ENCODE assay signal across 8 cellular contexts in the genomic region with DNA sequence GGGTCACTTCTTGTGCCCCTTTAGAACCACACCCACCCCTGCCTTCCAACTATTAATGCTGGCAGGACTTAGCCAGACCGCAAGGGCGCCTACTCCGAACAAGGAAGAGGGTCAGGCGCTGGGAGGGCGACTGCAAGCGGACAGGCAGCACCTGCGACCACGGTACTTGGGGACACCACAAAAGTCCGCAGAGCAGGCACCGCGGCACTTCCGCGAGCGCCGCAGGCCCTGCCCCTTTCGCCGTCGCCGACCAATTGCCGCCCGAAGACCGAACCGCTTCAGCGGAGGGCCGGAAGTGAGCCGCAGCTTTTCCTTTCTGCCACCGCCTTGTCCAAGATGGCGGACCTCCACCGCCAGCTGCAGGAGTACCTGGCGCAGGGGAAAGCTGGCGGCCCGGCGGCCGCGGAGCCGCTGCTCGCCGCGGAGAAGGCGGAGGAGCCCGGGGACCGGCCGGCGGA. TPM values are rescaled to one million over a fixed set of nuclear protein-coding genes. Genes with fewer than 3 reads are reported as not detected.
DNase-seq lines count a peak whose midpoint lies in the region; ATAC-seq lines count a peak whose summit lies in the region.

A gene with protein sequence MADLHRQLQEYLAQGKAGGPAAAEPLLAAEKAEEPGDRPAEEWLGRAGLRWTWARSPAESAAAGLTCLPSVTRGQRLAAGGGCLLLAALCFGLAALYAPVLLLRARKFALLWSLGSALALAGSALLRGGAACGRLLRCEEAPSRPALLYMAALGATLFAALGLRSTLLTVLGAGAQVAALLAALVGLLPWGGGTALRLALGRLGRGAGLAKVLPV (plus strand): TSS at position 305 of the 458 bp plus-strand sequence. CDS start 32 bp downstream, at position 337.

- peak; percentile 53 for ATAC-seq in GM21367 (IDR thresholded peaks at IDR 0.05; ENCODE audit: unreplicated experiment)

- peak within 1 kb of the TSS; percentile 93 for H4K91ac ChIP-seq in mesenchymal stem cell (ENCODE audit: low read length)

- peak within 1 kb of the TSS in 1 of 2 experiments; percentile 94 for H3K14ac ChIP-seq in mesenchymal stem cell (ENCODE audit: low read length in 2 of 2)

- peak within 1 kb of the TSS; percentile 96 for H2BK15ac ChIP-seq in mesenchymal stem cell (ENCODE audit: low read depth, poor library complexity, severe bottlenecking)

- H3K9me3 ChIP-seq in effector memory CD4-positive, alpha-beta T cell (ENCODE audit: control insufficient read depth, low read length), result no peaks in the 10 kb centered on the region
- no peaks in the 10 kb centered on the region for H3K9me3 ChIP-seq in mesenchymal stem cell (ENCODE audit: control insufficient read depth, low read length)

- peak within 1 kb of the TSS; percentile 67 for H2AFZ ChIP-seq in mesenchymal stem cell (ENCODE audit: low read depth, low read length)

- peaks cover 11% of the 10 kb centered on the region for H3K79me1 ChIP-seq in mesenchymal stem cell (replicated peaks; ENCODE audit: low read length, poor library complexity, severe bottlenecking)

- peak within 1 kb of the TSS in 1 of 2 experiments; percentile 74 for H2BK12ac ChIP-seq in mesenchymal stem cell (ENCODE audit: low read length in 2 of 2)

- H3K23ac ChIP-seq in mesenchymal stem cell (ENCODE audit: low read length in 2 of 2), result peak within 1 kb of the TSS; percentile 53 to 74

- H3K9ac ChIP-seq in mesenchymal stem cell (ENCODE audit: low read length), result peak within 1 kb of the TSS; percentile 95

- peak within 1 kb of the TSS; percentile 84 for H3K27ac ChIP-seq in effector memory CD4-positive, alpha-beta T cell (ENCODE audit: insufficient read depth, low read length, poor library complexity, severe bottlenecking)
- H3K27ac ChIP-seq in mesenchymal stem cell (ENCODE audit: low read length, poor library complexity, severe bottlenecking), result peak within 1 kb of the TSS; percentile 65

- no peaks in the 10 kb centered on the region for H3K27me3 ChIP-seq in effector memory CD4-positive, alpha-beta T cell (replicated peaks; ENCODE audit: control insufficient read depth, insufficient read depth, low read length, poor library complexity, severe bottlenecking)
- no peaks in the 10 kb centered on the region for H3K27me3 ChIP-seq in mesenchymal stem cell (ENCODE audit: control insufficient read depth in 1 of 2, insufficient read depth in 1 of 2, low read length in 2 of 2)

- H3K4ac ChIP-seq in mesenchymal stem cell (ENCODE audit: low read depth in 1 of 2, low read length in 2 of 2), result peak within 1 kb of the TSS; percentile 67 to 86

- peak within 1 kb of the TSS; percentile 27 for H2AK5ac ChIP-seq in mesenchymal stem cell (ENCODE audit: low read length, severe bottlenecking)

- H3K4me3 ChIP-seq in effector memory CD4-positive, alpha-beta T cell (ENCODE audit: insufficient read depth, low read depth, low read length, poor library complexity, severe bottlenecking), result peak within 1 kb of the TSS; percentile 72
- H3K4me3 ChIP-seq in mesenchymal stem cell (ENCODE audit: insufficient read depth in 1 of 2, low read depth in 1 of 2, low read length in 2 of 2), result peak within 1 kb of the TSS; percentile 78 to 92

- peaks cover 25% of the 10 kb centered on the region for H3K4me1 ChIP-seq in effector memory CD4-positive, alpha-beta T cell (ENCODE audit: control insufficient read depth, insufficient read depth, low read length, poor library complexity, severe bottlenecking)
- H3K4me1 ChIP-seq in mesenchymal stem cell (ENCODE audit: control insufficient read depth, insufficient read depth, low read depth, low read length), result peaks cover 11% of the 10 kb centered on the region

- peak within 1 kb of the TSS; percentile 91 for H2BK120ac ChIP-seq in mesenchymal stem cell (ENCODE audit: low read depth, low read length)

- H3K36me3 ChIP-seq in effector memory CD4-positive, alpha-beta T cell (ENCODE audit: control insufficient read depth, insufficient read depth, low read length), result peaks cover 10% of the 10 kb centered on the region
- H3K36me3 ChIP-seq in mesenchymal stem cell (ENCODE audit: control insufficient read depth in 1 of 2, insufficient read depth in 2 of 2, low read depth in 1 of 2, low read length in 2 of 2), result peaks cover 3 to 9% of the 10 kb centered on the region in 2 experiments

- H3K18ac ChIP-seq in mesenchymal stem cell (ENCODE audit: low read depth in 1 of 2, low read length in 2 of 2), result peak within 1 kb of the TSS; percentile 91 to 98

- peak within 1 kb of the TSS; percentile 94 for H4K8ac ChIP-seq in mesenchymal stem cell (ENCODE audit: low read length)

- peak within 1 kb of the TSS; percentile 87 for H2BK5ac ChIP-seq in mesenchymal stem cell (ENCODE audit: low read depth, low read length, poor library complexity, severe bottlenecking)

- DNase-seq in COR-L47 (lab: John Stamatoyannopoulos, UW) (peak; percentile 87), HT-29 (ENCODE audit: low spot score) (peak; percentile 91), NK-92 (lab: John Stamatoyannopoulos, UW; ENCODE audit: unreplicated experiment) (peak; percentile 29), mesenchymal stem cell (peak; percentile 92)
- peak; percentile 94 for DNase-seq in activated CD8-positive, alpha-beta memory T cell treated with anti-CD3 and anti-CD28 coated beads for 24 hours
- DNase-seq in effector memory CD4-positive, alpha-beta T cell, result peak; percentile 79 to 84 (median 80)
- DNase-seq in stimulated activated CD8-positive, alpha-beta memory T cell treated with anti-CD3 and anti-CD28 coated beads, Interleukin-12 subunit alpha, Interleukin-12 subunit beta, amount 100 ng/mL, for 1 hour (ENCODE audit: low read depth), result peak; percentile 84

- WGBS in mesenchymal stem cell, result 0% methylated on average over 35 of the region's 44 CpGs

- peak within 1 kb of the TSS; percentile 86 for H3K4me2 ChIP-seq in mesenchymal stem cell (ENCODE audit: low read length, poor library complexity, severe bottlenecking)

RNA-seq across cellular contexts. Expression of the gene that starts here (rescaled TPM):
- 11.1 and 13.3 TPM in 2 replicates for total RNA-seq in HT-29 (2014; rRNA removed; shearing (Covaris generic))
- polyA plus RNA-seq in mesenchymal stem cell (2013, experiment 1 of 2), result 4.5 TPM
- 4.7 TPM for polyA plus RNA-seq in mesenchymal stem cell (2013, experiment 2 of 2)

Comparison
In these comparisons a context has a peak if more than half of its experiments do, and no peak if none do; other contexts are left out.
1. Peak in every context shown above with its lines: DNase-seq, ATAC-seq, H3K4me3 ChIP-seq and H3K27ac ChIP-seq.
2. DNase-seq: peak in every context shown above with its lines; median percentile 94 in activated CD8-positive, alpha-beta memory T cell treated with anti-CD3 and anti-CD28 coated beads for 24 hours; 92 in mesenchymal stem cell; 91 in HT-29; 87 in COR-L47; 84 in stimulated activated CD8-positive, alpha-beta memory T cell treated with anti-CD3 and anti-CD28 coated beads, Interleukin-12 subunit alpha, Interleukin-12 subunit beta, amount 100 ng/mL, for 1 hour; 80 in effector memory CD4-positive, alpha-beta T cell; 29 in NK-92.